Comparison of ENCODE assay signal across 10 cellular contexts in genomic region chr20:40773376-40773775, GRCh38.
"Had no signal": no experiment of that assay in that cellular context is flagged by ENCODE, and none has a peak within 500 bp of the region (broad histone marks: within the 10 kb centered on the region; RNA-seq: fewer than 3 reads in every experiment).

No MANE protein-coding gene starts in this region.

- H3K9me3 Mint-ChIP-seq: HFFc6, IgD-negative memory B cell had no signal

- H3K4me3 ChIP-seq: GM23248, HAP-1 had no signal

- H3K4me3 Mint-ChIP-seq: HFFc6, IgD-negative memory B cell had no signal

- H3K27ac ChIP-seq: GM23248, HL-60 had no signal

- H3K36me3 ChIP-seq: HAP-1 had no signal

- H3K4me1 ChIP-seq: HAP-1 had no signal

- ATAC-seq: HCT116, HepG2 had no signal

- H3K27ac Mint-ChIP-seq: HFFc6, IgD-negative memory B cell had no signal

- DNase-seq: GM23248, GOT3, H7, HFFc6, KBM-7 had no signal

- H3K9me3 ChIP-seq: HAP-1 had no signal
